In the genomic region with DNA sequence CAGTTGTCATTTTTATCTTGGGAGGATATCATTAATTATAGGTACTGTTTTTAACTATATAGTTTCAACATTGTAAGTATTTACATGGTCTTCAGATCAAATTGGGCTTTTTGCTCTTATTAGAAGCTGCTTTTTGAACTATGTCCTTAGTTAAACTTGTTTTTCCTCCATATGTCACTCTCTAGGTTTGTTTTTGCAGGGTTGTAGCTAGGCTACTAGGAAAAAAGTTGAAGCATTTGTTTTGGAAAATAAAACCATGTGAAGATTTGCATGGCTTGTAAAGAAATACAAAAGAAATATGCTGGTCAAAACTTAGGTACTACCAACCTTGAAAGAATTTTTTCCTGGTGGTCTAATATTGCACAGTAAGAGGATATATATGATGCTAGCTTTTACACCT, we compare ENCODE assay signal across 8 cellular contexts. TPM values are rescaled to one million over a fixed set of nuclear protein-coding genes. Genes with fewer than 3 reads are reported as not detected.
A peak's percentile ranks its signal among the peaks of the same experiment; 100 is the strongest.
DNase-seq lines count a peak whose midpoint lies in the region; ATAC-seq and TF ChIP-seq lines count a peak whose summit lies in the region.
"Had no signal": no experiment of that assay in that cellular context is flagged by ENCODE, and none has a peak within 500 bp of the region (broad histone marks: within the 10 kb centered on the region; RNA-seq: fewer than 3 reads in every experiment).

No MANE protein-coding gene starts in this region.

- H3K9me3 ChIP-seq in PC-9 (ENCODE audit: insufficient read depth, low read depth) (peaks cover 6% of the 10 kb centered on the region; the same call in 1 of the 2 replicates), esophagus muscularis mucosa (no peaks in the 10 kb centered on the region), skeletal muscle satellite cell (replicated peaks; ENCODE audit: low read length) (no peaks in the 10 kb centered on the region)

- H3K27ac ChIP-seq in PC-9 = no peak overlapping the region
- H3K27ac ChIP-seq in esophagus muscularis mucosa (replicated peaks in 1 of 4) = peak overlapping the region; percentile 98 to 100 (median 99)

- peak overlapping the region; percentile 92 for H3K4me2 ChIP-seq in PC-9
- H3K4me2 ChIP-seq in skeletal muscle satellite cell (ENCODE audit: low read length) = peak overlapping the region; percentile 76

- intact Hi-C loops in PC-9 (cut with micrococcal nuclease; ENCODE audit: unreplicated experiment) (no loop called here), esophagus muscularis mucosa (cut with DNase I) (no loop called here)

- CTCF ChIA-PET in PC-9 (lab: Charles Lee) = no interaction called here

- no peaks in the 10 kb centered on the region for H3K9me2 ChIP-seq in PC-9 (ENCODE audit: insufficient read depth)

- no TSS peak for BruUV-seq in PC-9 (replicated peaks; lab: Mats Ljungman, UMichigan)

- peaks cover 74% of the 10 kb centered on the region for H3K79me2 ChIP-seq in PC-9 (ENCODE audit: low read depth)

- H4K20me1 ChIP-seq in PC-9 (ENCODE audit: insufficient read depth) = no peaks in the 10 kb centered on the region

- H3K36me3 ChIP-seq in PC-9 (ENCODE audit: low read depth) (peaks cover 15% of the 10 kb centered on the region), esophagus muscularis mucosa (peaks cover 0 to 6% (median 0%) of the 10 kb centered on the region in 4 donors), skeletal muscle satellite cell (ENCODE audit: insufficient read depth, low read length) (peaks cover 5% of the 10 kb centered on the region)

- H3K27me3 ChIP-seq in PC-9 (ENCODE audit: insufficient read depth, low read depth) (no peaks in the 10 kb centered on the region), esophagus muscularis mucosa (no peaks in the 10 kb centered on the region), skeletal muscle satellite cell (ENCODE audit: control insufficient read depth, insufficient read depth, low read length) (no peaks in the 10 kb centered on the region)

- H3K4me3 ChIP-seq in PC-9 (peak overlapping the region; percentile 37; the same call in 1 of the 2 replicates), esophagus muscularis mucosa (peak overlapping the region in 1 of 4 donors; percentile 83), skeletal muscle satellite cell (ENCODE audit: low read length) (peak overlapping the region; percentile 27)

- peak overlapping the region; percentile 94 for H3K9ac ChIP-seq in skeletal muscle satellite cell (ENCODE audit: low read depth, low read length)

- ATAC-seq in HG02973 (IDR thresholded peaks at IDR 0.05; ENCODE audit: unreplicated experiment) = no peak

- H3F3A ChIP-seq in PC-9 (ENCODE audit: insufficient read depth, low read depth) = peaks cover 9% of the 10 kb centered on the region

- POLR2A ChIA-PET in PC-9 (lab: Charles Lee; ENCODE audit: unreplicated experiment) = interaction anchor here (0.6 kb wide), 1 partner anchor 33 kb away, joined by 4 read pairs; no protein-coding TSS in a partner anchor

- H2AFZ ChIP-seq in PC-9 = no peak overlapping the region

- TF ChIP-seq CTCF in PC-9 (conservative IDR thresholded peaks at IDR 0.05) = no peak
- no peak for TF ChIP-seq CTCF in esophagus muscularis mucosa (IDR thresholded peaks at IDR 0.05)

- no peak for TF ChIP-seq EP300 in esophagus muscularis mucosa (IDR thresholded peaks at IDR 0.05)

- TF ChIP-seq POLR2A in esophagus muscularis mucosa (IDR thresholded peaks at IDR 0.05; ENCODE audit: low read depth) = no peak

- peak; percentile 38 for DNase-seq in HT-29 (ENCODE audit: low spot score)
- DNase-seq in PC-9 = no peak
- no peak for DNase-seq in esophagus muscularis mucosa (ENCODE audit: extremely low spot score)
- no peak for DNase-seq in NCI-H1048 (lab: John Stamatoyannopoulos, UW)
- DNase-seq in mesenteric fat pad (ENCODE audit: low spot score) = no peak
- DNase-seq: KG1 had no signal

- H3K4me1 ChIP-seq in PC-9 (replicated peaks; ENCODE audit: insufficient read depth) (peaks cover 28% of the 10 kb centered on the region), esophagus muscularis mucosa (peaks cover 40 to 53% (median 47%) of the 10 kb centered on the region in 4 donors), skeletal muscle satellite cell (ENCODE audit: control insufficient read depth, insufficient read depth, low read length) (peaks cover 16% of the 10 kb centered on the region)

RNA-seq across cellular contexts. Expression of gene ARID2, which starts 3.4 kb away (rescaled TPM):
- total RNA-seq in HT-29 (2014; rRNA removed; shearing (Covaris generic)) = 10.0 and 11.1 TPM in 2 replicates
- total RNA-seq in PC-9 (2021) (24.6 and 25.8 TPM in 2 replicates), esophagus muscularis mucosa (10 to 100 TPM; 24.0 to 45.3 (median 33.0) TPM), mesenteric fat pad (26.0 TPM)
- total RNA-seq in skeletal muscle satellite cell (2012; rRNA removed) = 10.9 and 13.3 TPM in 2 replicates
